In genomic region chr3:107025961-107026360, GRCh38 we compare ENCODE assay signal across 24 cellular contexts.
DNase-seq lines count a peak whose midpoint lies in the region; FAIRE-seq and TF ChIP-seq lines count a peak whose summit lies in the region.
"Had no signal": no experiment of that assay in that cellular context is flagged by ENCODE, and none has a peak within 500 bp of the region (broad histone marks: within the 10 kb centered on the region; RNA-seq: fewer than 3 reads in every experiment).

No MANE protein-coding gene starts in this region.

- H3K4me2 ChIP-seq in smooth muscle cell: no peak overlapping the region
- H3K4me2 ChIP-seq: BLaER1 treated with 17β-estradiol and CSF1 and Interleukin-3, amounts not matched to agents 10 nM and 100 nM had no signal

- H4K20me1 ChIP-seq in smooth muscle cell (ENCODE audit: low read depth): no peaks in the 10 kb centered on the region
- H4K20me1 ChIP-seq: BLaER1 treated with 17β-estradiol and CSF1 and Interleukin-3, amounts not matched to agents 10 nM and 100 nM had no signal

- FAIRE-seq in D721Med (lab: Jason Lieb, UNC): no peak
- FAIRE-seq: HepG2, K562 had no signal

- H3K4me3 ChIP-seq in LNCaP clone FGC (ENCODE audit: low read depth, low read length): no peak overlapping the region
- no peak overlapping the region for H3K4me3 ChIP-seq in smooth muscle cell
- H3K4me3 ChIP-seq: BLaER1 treated with 17β-estradiol and CSF1 and Interleukin-3, amounts not matched to agents 10 nM and 100 nM; K562; SJSA1 had no signal

- no peak for TF ChIP-seq CTCF in LNCaP clone FGC (IDR thresholded peaks at IDR 0.05; ENCODE audit: control insufficient read depth, extremely low read depth, insufficient read depth)
- TF ChIP-seq CTCF in smooth muscle cell (IDR thresholded peaks at IDR 0.05; ENCODE audit: borderline replicate concordance, insufficient read depth, poor library complexity, severe bottlenecking): no peak
- TF ChIP-seq CTCF in D721Med (IDR thresholded peaks at IDR 0.05; ENCODE audit: insufficient read depth, missing control alignments): no peak

- peaks cover 15% of the 10 kb centered on the region for H3K4me1 ChIP-seq in smooth muscle cell (ENCODE audit: low read depth)
- H3K4me1 ChIP-seq: BLaER1 treated with 17β-estradiol and CSF1 and Interleukin-3, amounts not matched to agents 10 nM and 100 nM; SJSA1 had no signal

- no peaks in the 10 kb centered on the region for H3K36me3 ChIP-seq in smooth muscle cell (ENCODE audit: low read depth)
- H3K36me3 ChIP-seq: BLaER1 treated with 17β-estradiol and CSF1 and Interleukin-3, amounts not matched to agents 10 nM and 100 nM; SJSA1 had no signal

- WGBS in smooth muscle cell (ENCODE audit: low lambda C conversion rate): 32% methylated on average over 3 of the region's 3 CpGs

- no peaks in the 10 kb centered on the region for H3K27me3 ChIP-seq in smooth muscle cell (ENCODE audit: low read depth)
- H3K27me3 ChIP-seq: BLaER1 treated with 17β-estradiol and CSF1 and Interleukin-3, amounts not matched to agents 10 nM and 100 nM; SJSA1 had no signal

- DNase-seq in LNCaP clone FGC (ENCODE audit: low read depth) (peak; percentile 45), amniotic epithelial cell (ENCODE audit: low read depth) (peak; percentile 60), inferior parietal cortex (ENCODE audit: extremely low spot score) (peak; percentile 45), smooth muscle cell (lab: John Stamatoyannopoulos, UW; ENCODE audit: unreplicated experiment) (no peak), NCI-H2081 treated with DMSO at 0.1 percent for 48 hours (lab: John Stamatoyannopoulos, UW) (no peak), D721Med (ENCODE audit: insufficient read length, low spot score) (no peak), AG08396 (ENCODE audit: low spot score) (no peak)
- DNase-seq: Caco-2; CD4-positive, alpha-beta memory T cell; DMS53; GDM1; H7; NCI-H1092 treated with DMSO at 0.1 percent for 48 hours; NCI-H1436 treated with DMSO at 0.1 percent for 48 hours; NCI-H1930; NCI-H2171 treated with DMSO at 0.1 percent for 48 hours; NCI-H524 treated with DMSO at 0.1 percent for 48 hours; NCI-H82; OCI-M1 had no signal

- no peaks in the 10 kb centered on the region for H3K79me2 ChIP-seq in smooth muscle cell (ENCODE audit: low read depth)

- no peak overlapping the region for H3K9ac ChIP-seq in smooth muscle cell (ENCODE audit: low read depth)
- H3K9ac ChIP-seq: BLaER1 treated with 17β-estradiol and CSF1 and Interleukin-3, amounts not matched to agents 10 nM and 100 nM had no signal

- H3F3A ChIP-seq in smooth muscle cell (ENCODE audit: low read depth): no peaks in the 10 kb centered on the region

- H3K9me3 ChIP-seq in smooth muscle cell (replicated peaks; ENCODE audit: low read depth): no peaks in the 10 kb centered on the region
- H3K9me3 ChIP-seq: BLaER1 treated with 17β-estradiol and CSF1 and Interleukin-3, amounts not matched to agents 10 nM and 100 nM; Caco-2; SJSA1 had no signal

- no peak overlapping the region for H3K27ac ChIP-seq in smooth muscle cell (ENCODE audit: low read depth)
- H3K27ac ChIP-seq: BLaER1 treated with 17β-estradiol and CSF1 and Interleukin-3, amounts not matched to agents 10 nM and 100 nM; HL-60; SJSA1 had no signal

- peak overlapping the region; percentile 2 for H2AFZ ChIP-seq in smooth muscle cell (ENCODE audit: low read depth)

Comparison
In these comparisons a context has a peak if more than half of its experiments do, and no peak if none do; other contexts are left out.
1. DNase-seq: peak in LNCaP clone FGC (single experiment), amniotic epithelial cell (single experiment) and inferior parietal cortex (single experiment); none in smooth muscle cell (single experiment), NCI-H2081 treated with DMSO at 0.1 percent for 48 hours (single experiment), D721Med (single experiment) and AG08396 (single experiment).